8 cellular contexts compared by ENCODE assay signal in the genomic region with DNA sequence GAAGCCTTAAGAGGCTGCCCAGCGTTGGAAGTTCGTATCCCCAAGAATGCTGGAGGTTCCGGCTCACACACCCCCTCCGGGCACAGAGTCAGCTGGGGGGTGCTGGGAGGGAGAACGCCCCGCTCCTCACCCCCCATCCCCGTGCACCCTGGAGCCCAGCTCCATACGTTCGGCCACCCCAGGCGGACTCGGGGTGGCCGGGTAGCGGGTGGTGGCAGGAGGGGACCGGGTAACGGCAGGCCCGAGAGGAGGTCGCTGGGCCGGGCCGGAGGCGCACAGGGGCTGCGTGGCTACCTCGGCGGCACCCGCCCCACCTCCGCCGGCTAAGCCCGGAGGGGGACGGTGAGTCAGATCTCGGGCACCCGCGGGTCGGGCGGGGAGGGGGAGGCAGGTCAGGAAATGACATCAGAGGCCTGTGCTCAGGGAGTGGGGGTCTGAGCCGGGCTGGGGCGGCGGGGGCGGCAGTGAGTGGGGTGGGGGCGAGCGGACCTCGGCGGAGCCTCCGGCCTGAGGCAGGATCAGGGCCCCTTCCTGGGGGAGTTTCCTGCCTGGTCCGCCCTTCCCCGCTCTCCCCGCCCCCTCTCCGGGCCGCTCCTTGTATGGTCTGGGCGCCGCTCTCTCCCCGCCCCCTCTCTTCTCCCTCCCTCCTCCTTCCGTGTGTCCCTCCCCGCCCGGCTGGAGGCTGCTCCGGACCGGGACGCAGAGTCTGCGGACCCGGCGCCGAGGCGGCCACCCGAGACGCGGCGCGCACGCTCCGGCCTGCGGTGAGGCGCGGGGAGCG. TPM values are rescaled to one million over a fixed set of nuclear protein-coding genes. Genes with fewer than 3 reads are reported as not detected.
DNase-seq lines count a peak whose midpoint lies in the region; ATAC-seq and TF ChIP-seq lines count a peak whose summit lies in the region.

A gene with protein sequence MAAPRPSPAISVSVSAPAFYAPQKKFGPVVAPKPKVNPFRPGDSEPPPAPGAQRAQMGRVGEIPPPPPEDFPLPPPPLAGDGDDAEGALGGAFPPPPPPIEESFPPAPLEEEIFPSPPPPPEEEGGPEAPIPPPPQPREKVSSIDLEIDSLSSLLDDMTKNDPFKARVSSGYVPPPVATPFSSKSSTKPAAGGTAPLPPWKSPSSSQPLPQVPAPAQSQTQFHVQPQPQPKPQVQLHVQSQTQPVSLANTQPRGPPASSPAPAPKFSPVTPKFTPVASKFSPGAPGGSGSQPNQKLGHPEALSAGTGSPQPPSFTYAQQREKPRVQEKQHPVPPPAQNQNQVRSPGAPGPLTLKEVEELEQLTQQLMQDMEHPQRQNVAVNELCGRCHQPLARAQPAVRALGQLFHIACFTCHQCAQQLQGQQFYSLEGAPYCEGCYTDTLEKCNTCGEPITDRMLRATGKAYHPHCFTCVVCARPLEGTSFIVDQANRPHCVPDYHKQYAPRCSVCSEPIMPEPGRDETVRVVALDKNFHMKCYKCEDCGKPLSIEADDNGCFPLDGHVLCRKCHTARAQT (plus strand): TSS at position 700 of the 781 bp plus-strand sequence. CDS start 227 bp downstream, outside the sequence.

- peak within 1 kb of the TSS; percentile 89 for H3K27ac Mint-ChIP-seq in activated naive CD8-positive, alpha-beta T cell treated with anti-CD3 and anti-CD28 coated beads, Interleukin-2, amount 50 U/mL, for 24 hours

- in situ Hi-C loops in transverse colon (cut with MboI; ENCODE audit: low pct_ligation_motif_present in 1 of 4, low pct_unique_long_range_greater_than_20kb in 1 of 4, low sequenced_read_pairs in 3 of 4): no loop called here

- H2BK12ac ChIP-seq in trophoblast cell (ENCODE audit: low read length): peak within 1 kb of the TSS; percentile 55

- no peak within 1 kb of the TSS for H3K23ac ChIP-seq in trophoblast cell (ENCODE audit: low read length)

- peaks cover 31% of the 10 kb centered on the region for H3K79me1 ChIP-seq in trophoblast cell (ENCODE audit: low read length)

- H3K14ac ChIP-seq in trophoblast cell (ENCODE audit: low read length): peak within 1 kb of the TSS; percentile 99

- ATAC-seq in activated naive CD8-positive, alpha-beta T cell treated with anti-CD3 and anti-CD28 coated beads, Interleukin-2, amount 50 U/mL, for 24 hours: peak; percentile 81
- peak; percentile 93 for ATAC-seq in Right ventricle myocardium superior (ENCODE audit: poor library complexity)

- no CpG with 5 or more reads among the region's 72 CpGs for WGBS in trophoblast cell (ENCODE audit: extremely low coverage, insufficient coverage, insufficient read length)
- 0% methylated on average over 61 of the region's 72 CpGs; no CpG with 5 or more reads in 1 of the 2 donors for WGBS in transverse colon (ENCODE audit: low coverage in 1 of 2), 2 donors

- H3K36me3 ChIP-seq in trophoblast cell (ENCODE audit: control insufficient read depth in 1 of 2, insufficient read depth in 2 of 2, low read length in 2 of 2) (peaks cover 24 to 30% of the 10 kb centered on the region in 2 experiments), transverse colon (no peaks in the 10 kb centered on the region)

- peak within 1 kb of the TSS; percentile 99 for H3K18ac ChIP-seq in trophoblast cell (ENCODE audit: low read length)

- peak within 1 kb of the TSS; percentile 95 for H3K4me3 ChIP-seq in GM08714 (ENCODE audit: low read length)
- H3K4me3 ChIP-seq in HFF-Myc (replicated peaks; ENCODE audit: low read depth, low read length): peak within 1 kb of the TSS; percentile 96
- H3K4me3 ChIP-seq in trophoblast cell (ENCODE audit: low read depth, low read length): peak within 1 kb of the TSS; percentile 89
- peak within 1 kb of the TSS; percentile 79 to 100 (median 96) for H3K4me3 ChIP-seq in transverse colon

- H3K27ac ChIP-seq in trophoblast cell (ENCODE audit: low read depth, low read length): peak within 1 kb of the TSS; percentile 99
- peak within 1 kb of the TSS; percentile 93 to 99 (median 98) for H3K27ac ChIP-seq in transverse colon

- peaks cover 47% of the 10 kb centered on the region for H3K4me1 Mint-ChIP-seq in activated naive CD8-positive, alpha-beta T cell treated with anti-CD3 and anti-CD28 coated beads, Interleukin-2, amount 50 U/mL, for 24 hours

- H2BK120ac ChIP-seq in trophoblast cell (ENCODE audit: insufficient read depth, low read length, poor library complexity): peak within 1 kb of the TSS; percentile 99

- peak within 1 kb of the TSS; percentile 87 for H3K4me2 ChIP-seq in trophoblast cell (ENCODE audit: low read length)

- H3K27me3 ChIP-seq in trophoblast cell (ENCODE audit: insufficient read depth, low read length) (no peaks in the 10 kb centered on the region), transverse colon (no peaks in the 10 kb centered on the region)

- peaks cover 3% of the 10 kb centered on the region for H3K9me3 ChIP-seq in trophoblast cell (ENCODE audit: insufficient read depth, low read depth, low read length)
- no peaks in the 10 kb centered on the region for H3K9me3 ChIP-seq in transverse colon

- peak within 1 kb of the TSS; percentile 66 for H2AFZ ChIP-seq in trophoblast cell (ENCODE audit: insufficient read depth, low read length, poor library complexity)

- peaks cover 2% of the 10 kb centered on the region for H3K36me3 Mint-ChIP-seq in activated naive CD8-positive, alpha-beta T cell treated with anti-CD3 and anti-CD28 coated beads, Interleukin-2, amount 50 U/mL, for 24 hours (ENCODE audit: low read depth)

- peaks cover 29 to 37% of the 10 kb centered on the region in 2 experiments for H3K4me1 ChIP-seq in trophoblast cell (ENCODE audit: control insufficient read depth in 1 of 2, insufficient read depth in 2 of 2, low read length in 2 of 2)
- H3K4me1 ChIP-seq in transverse colon: peaks cover 25 to 58% (median 32%) of the 10 kb centered on the region in 4 donors

- H2BK5ac ChIP-seq in trophoblast cell (ENCODE audit: low read depth, low read length, poor library complexity): peak within 1 kb of the TSS; percentile 100

- H3K27me3 Mint-ChIP-seq in activated naive CD8-positive, alpha-beta T cell treated with anti-CD3 and anti-CD28 coated beads, Interleukin-2, amount 50 U/mL, for 24 hours: no peaks in the 10 kb centered on the region

- no peak for DNase-seq in HFF-Myc (ENCODE audit: extremely low read depth, low read depth)
- DNase-seq in MV-4-11 (lab: John Stamatoyannopoulos, UW): peak; percentile 86
- DNase-seq in SW480 (ENCODE audit: low spot score): peak; percentile 89
- peak; percentile 88 for DNase-seq in activated naive CD8-positive, alpha-beta T cell treated with anti-CD3 and anti-CD28 coated beads, Interleukin-2, amount 50 U/mL, for 24 hours
- DNase-seq in Right ventricle myocardium superior: peak; percentile 98
- peak; percentile 95 for DNase-seq in trophoblast cell
- peak; percentile 97 for DNase-seq in transverse colon

- TF ChIP-seq CTCF in HFF-Myc (IDR thresholded peaks at IDR 0.05; ENCODE audit: low read depth, low read length, missing control alignments) (no peak), transverse colon (IDR thresholded peaks at IDR 0.05) (no peak)

- peak within 1 kb of the TSS; percentile 99 for H4K8ac ChIP-seq in trophoblast cell (ENCODE audit: low read depth, low read length)

- peak within 1 kb of the TSS; percentile 100 for H4K91ac ChIP-seq in trophoblast cell (ENCODE audit: low read depth, low read length)

- H3K4me3 Mint-ChIP-seq in activated naive CD8-positive, alpha-beta T cell treated with anti-CD3 and anti-CD28 coated beads, Interleukin-2, amount 50 U/mL, for 24 hours: peak within 1 kb of the TSS; percentile 86

- peak within 1 kb of the TSS; percentile 94 for H2AK5ac ChIP-seq in trophoblast cell (ENCODE audit: low read length)

- intact Hi-C loops in Right ventricle myocardium superior (cut with DNase I) (loop anchor here (10.0 kb wide), 1 partner anchor 96 kb away; a partner anchor contains a TSS), transverse colon (cut with DNase I; ENCODE audit: low total_unique reads) (no loop called here)

- H4K12ac ChIP-seq in trophoblast cell (ENCODE audit: low read depth, low read length): peak within 1 kb of the TSS; percentile 95

- H3K79me2 ChIP-seq in trophoblast cell (ENCODE audit: control insufficient read depth, insufficient read depth, low read length, poor library complexity): peaks cover 42% of the 10 kb centered on the region

- H3K9ac ChIP-seq in trophoblast cell (ENCODE audit: low read length): peak within 1 kb of the TSS; percentile 100

- no peak for TF ChIP-seq EP300 in transverse colon (IDR thresholded peaks at IDR 0.05; ENCODE audit: low read depth)

- peak; percentile 92 for TF ChIP-seq POLR2A in transverse colon (IDR thresholded peaks at IDR 0.05)

- peak within 1 kb of the TSS; percentile 98 for H3K4ac ChIP-seq in trophoblast cell (ENCODE audit: low read depth, low read length)

- H3K9me3 Mint-ChIP-seq in activated naive CD8-positive, alpha-beta T cell treated with anti-CD3 and anti-CD28 coated beads, Interleukin-2, amount 50 U/mL, for 24 hours: no peaks in the 10 kb centered on the region

RNA-seq across cellular contexts. Expression of the gene that starts here (rescaled TPM):
- 69.8 TPM for total RNA-seq in Right ventricle myocardium superior
- 275 TPM in 2 replicates for polyA plus RNA-seq in trophoblast cell (2013)
- 100 to 1,000 TPM in 2 of 4 donors, 10 to 100 TPM in 2; 45.2 to 217 (median 110) TPM for total RNA-seq in transverse colon
